ENCODE assay signal across 2 cellular contexts in genomic region chr15:83982748-83983147, GRCh38.
TF ChIP-seq lines count a peak whose summit lies in the region.

No MANE protein-coding gene starts in this region.

TF ChIP-seq in IMR-90, 13 proteins besides CTCF, POLR2A, EP300 and RAD21:
- no peak for TF ChIP-seq RCOR1 (IDR thresholded peaks at IDR 0.05; ENCODE audit: insufficient replicate concordance, low read length)
- TF ChIP-seq RFX5 (IDR thresholded peaks at IDR 0.05; ENCODE audit: low read depth, low read length): no peak
- no peak for TF ChIP-seq CHD1 (IDR thresholded peaks at IDR 0.05; ENCODE audit: low read depth, low read length)
- no peak for TF ChIP-seq SMC3 (IDR thresholded peaks at IDR 0.05; ENCODE audit: low read depth, low read length)
- no peak for TF ChIP-seq CEBPB (IDR thresholded peaks at IDR 0.05; ENCODE audit: low read depth, low read length)
TF ChIP-seq in IMR-90: peak in this region for 0.

TF ChIP-seq in HepG2, 621 proteins besides CTCF, POLR2A, EP300 and RAD21:
- TF ChIP-seq ZFY (CRISPR knock-in tag; IDR thresholded peaks at IDR 0.05): no peak
- TF ChIP-seq ZNF614 (CRISPR knock-in tag; IDR thresholded peaks at IDR 0.05; ENCODE audit: borderline replicate concordance): no peak
- no peak for TF ChIP-seq HNRNPUL1 (IDR thresholded peaks at IDR 0.05; ENCODE audit: low read depth, low read length)
- no peak for TF ChIP-seq ZBTB20 (CRISPR knock-in tag; IDR thresholded peaks at IDR 0.05; ENCODE audit: borderline replicate concordance, low read depth)
- no peak for TF ChIP-seq BCLAF1 (IDR thresholded peaks at IDR 0.05)
- no peak for TF ChIP-seq NFIB (CRISPR knock-in tag; IDR thresholded peaks at IDR 0.05; ENCODE audit: borderline replicate concordance)
- TF ChIP-seq PCBP1 (IDR thresholded peaks at IDR 0.05; ENCODE audit: borderline replicate concordance, low read depth, low read length): no peak
